ENCODE assay signal across 8 cellular contexts in genomic region chr4:16026155-16026761, GRCh38. TPM values are rescaled to one million over a fixed set of nuclear protein-coding genes. Genes with fewer than 3 reads are reported as not detected.
A peak's percentile ranks its signal among the peaks of the same experiment; 100 is the strongest.
DNase-seq lines count a peak whose midpoint lies in the region; ATAC-seq, FAIRE-seq and TF ChIP-seq lines count a peak whose summit lies in the region.

No MANE protein-coding gene starts in this region.

- TF ChIP-seq CTCF in RWPE1 (conservative IDR thresholded peaks at IDR 0.05; ENCODE audit: low read depth): peak; percentile 80
- peak; percentile 95 for TF ChIP-seq CTCF in neural crest cell (conservative IDR thresholded peaks at IDR 0.05)

- FAIRE-seq in HTR-8/SVneo (lab: Jason Lieb, UNC): no peak

- no peak overlapping the region for H3K27ac Mint-ChIP-seq in neural crest cell (ENCODE audit: unreplicated experiment)

- no peaks in the 10 kb centered on the region for H3K27me3 Mint-ChIP-seq in neural crest cell (ENCODE audit: low read depth)

- H3K9me3 Mint-ChIP-seq in neural crest cell: no peaks in the 10 kb centered on the region

- no peak for TF ChIP-seq POLR2A in erythroblast (IDR thresholded peaks at IDR 0.05; ENCODE audit: low read length)

- no peaks in the 10 kb centered on the region for H3K36me3 Mint-ChIP-seq in neural crest cell (ENCODE audit: low read depth)

- no peak overlapping the region for H3K4me3 Mint-ChIP-seq in neural crest cell

- peak; percentile 7 for DNase-seq in activated CD8-positive, alpha-beta memory T cell treated with anti-CD3 and anti-CD28 coated beads, Interleukin-2, amount 50 U/mL, for 1 hour (ENCODE audit: extremely low read depth)
- DNase-seq in activated CD8-positive, alpha-beta memory T cell treated with anti-CD3 and anti-CD28 coated beads, Interleukin-2, amount 50 U/mL, for 4 hours: no peak
- DNase-seq in HTR-8/SVneo (ENCODE audit: insufficient read length, low spot score): peak; percentile 44
- peak; percentile 33 for DNase-seq in RWPE1 (ENCODE audit: low spot score)
- DNase-seq in erythroblast (lab: John Stamatoyannopoulos, UW): peak; percentile 64 to 79
- DNase-seq in neural crest cell (ENCODE audit: low read depth, low spot score): peak; percentile 25

- POLR2A ChIA-PET in RWPE1 (lab: Yijun Ruan, JAX; ENCODE audit: low non-redundant PET): no interaction called here

- CTCF ChIA-PET in RWPE1 (lab: Yijun Ruan, JAX): no interaction called here

- H3K4me1 Mint-ChIP-seq in neural crest cell: peaks cover 5% of the 10 kb centered on the region

- no peak overlapping the region for H3K27ac ChIP-seq in RWPE1

- no peak for ATAC-seq in GM21515 (IDR thresholded peaks at IDR 0.05; ENCODE audit: unreplicated experiment)
- ATAC-seq in activated CD4-positive, CD25-positive, alpha-beta regulatory T cell treated with anti-CD3 and anti-CD28 coated beads, Interleukin-2, amount 50 U/mL, for 24 hours: no peak

RNA-seq across cellular contexts. Expression of gene PROM1, which starts 57.6 kb away (rescaled TPM):
- total RNA-seq in neural crest cell: 60.8 and 65.3 TPM in 2 replicates
